Comparison of ENCODE assay signal across 8 cellular contexts in the genomic region with DNA sequence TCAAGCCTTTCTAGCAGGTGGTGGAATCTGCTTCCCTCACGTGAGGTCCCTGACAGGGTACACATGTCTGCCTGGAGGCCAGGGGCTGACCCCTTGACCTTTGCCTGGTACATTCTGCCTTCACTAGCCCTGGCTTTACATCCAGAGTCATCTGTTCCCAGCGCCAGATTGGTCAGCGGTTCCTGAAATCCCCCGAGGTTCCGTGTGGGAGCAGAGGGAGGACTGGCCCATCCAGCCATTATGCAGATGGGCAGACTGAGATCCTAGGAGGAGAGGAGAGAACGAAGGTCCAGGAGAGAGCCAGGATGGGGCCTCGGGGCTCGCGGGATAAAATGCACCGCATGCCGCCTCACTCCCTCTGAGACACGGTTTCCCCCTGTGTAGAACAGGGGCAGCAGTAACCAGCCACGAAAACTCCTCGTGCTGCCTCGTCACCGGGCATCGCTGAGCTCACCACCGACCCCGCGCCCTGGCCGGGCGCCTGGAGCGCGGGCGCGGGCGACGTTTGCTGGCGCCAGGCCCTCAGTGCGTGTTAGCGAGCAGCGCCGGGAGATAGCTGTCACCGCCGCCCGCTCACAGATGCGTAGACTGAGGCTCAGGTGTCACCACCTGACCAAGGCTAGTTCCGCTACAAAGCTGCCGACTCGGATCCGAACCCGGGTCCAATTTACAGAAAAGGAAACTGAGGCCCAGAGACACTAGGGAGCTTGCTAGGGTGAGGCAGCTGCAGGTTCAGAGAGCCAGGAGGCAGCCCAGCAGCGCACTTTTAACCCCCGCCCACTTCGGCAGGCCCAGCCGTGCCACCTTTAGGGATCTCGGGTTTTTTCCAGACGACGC.
DNase-seq lines count a peak whose midpoint lies in the region; ATAC-seq and TF ChIP-seq lines count a peak whose summit lies in the region.

No MANE protein-coding gene starts in this region.

- H3K9me3 ChIP-seq in adipocyte (ENCODE audit: control insufficient read depth, low read length): no peaks in the 10 kb centered on the region

- peaks cover 51% of the 10 kb centered on the region for H3K4me1 ChIP-seq in adipocyte (ENCODE audit: control insufficient read depth, insufficient read depth, low read length)

- TF ChIP-seq CTCF in AG09309 (IDR thresholded peaks at IDR 0.05; ENCODE audit: control insufficient read depth, insufficient read depth, low read depth, low read length, missing control alignments): no peak

- ATAC-seq in GM18873 (IDR thresholded peaks at IDR 0.05; ENCODE audit: low FRiP score, unreplicated experiment) (peak; percentile 6), HG03520 (IDR thresholded peaks at IDR 0.05; ENCODE audit: unreplicated experiment) (peak; percentile 10), GM19324 (IDR thresholded peaks at IDR 0.05; ENCODE audit: low FRiP score, unreplicated experiment) (no peak)
- no peak for ATAC-seq in stimulated activated naive CD8-positive, alpha-beta T cell treated with anti-CD3 and anti-CD28 coated beads, Interleukin-15, amount 100 ng/mL, for 72 hours

- H3K27me3 ChIP-seq in adipocyte (replicated peaks; ENCODE audit: control insufficient read depth, insufficient read depth, low read length): no peaks in the 10 kb centered on the region

- H3K9me3 Mint-ChIP-seq in stimulated activated naive CD8-positive, alpha-beta T cell treated with anti-CD3 and anti-CD28 coated beads, Interleukin-15, amount 100 ng/mL, for 72 hours: no peaks in the 10 kb centered on the region

- H3K9ac ChIP-seq in adipocyte (ENCODE audit: low read length): peak overlapping the region; percentile 77

- peak overlapping the region; percentile 29 to 77 for H3K27ac Mint-ChIP-seq in stimulated activated naive CD8-positive, alpha-beta T cell treated with anti-CD3 and anti-CD28 coated beads, Interleukin-15, amount 100 ng/mL, for 72 hours

- DNase-seq in AG09309 (ENCODE audit: low read depth): no peak
- DNase-seq in adipocyte (ENCODE audit: low read depth): no peak
- peak; percentile 76 for DNase-seq in islet precursor cell
- DNase-seq in stimulated activated naive CD8-positive, alpha-beta T cell treated with anti-CD3 and anti-CD28 coated beads, Interleukin-15, amount 100 ng/mL, for 72 hours: no peak
- DNase-seq in activated effector memory CD4-positive, alpha-beta T cell treated with Interleukin-2 at 50 U/mL for 16 hours: no peak

- H3K27me3 Mint-ChIP-seq in stimulated activated naive CD8-positive, alpha-beta T cell treated with anti-CD3 and anti-CD28 coated beads, Interleukin-15, amount 100 ng/mL, for 72 hours: no peaks in the 10 kb centered on the region

- peak overlapping the region; percentile 93 to 99 for H3K4me3 Mint-ChIP-seq in stimulated activated naive CD8-positive, alpha-beta T cell treated with anti-CD3 and anti-CD28 coated beads, Interleukin-15, amount 100 ng/mL, for 72 hours

- peaks cover 70% of the 10 kb centered on the region for H3K4me1 Mint-ChIP-seq in stimulated activated naive CD8-positive, alpha-beta T cell treated with anti-CD3 and anti-CD28 coated beads, Interleukin-15, amount 100 ng/mL, for 72 hours

- H3K4me3 ChIP-seq in AG09309 (ENCODE audit: control insufficient read depth, low read depth, low read length): peak overlapping the region; percentile 41
- H3K4me3 ChIP-seq in adipocyte (ENCODE audit: low read length): peak overlapping the region; percentile 78

- H3K36me3 ChIP-seq in adipocyte (ENCODE audit: control insufficient read depth, insufficient read depth, low read length, severe bottlenecking): no peaks in the 10 kb centered on the region

Comparison
In these comparisons a context has a peak if more than half of its experiments do, and no peak if none do; other contexts are left out.
1. ATAC-seq: peak in GM18873 (single experiment) and HG03520 (single experiment); none in stimulated activated naive CD8-positive, alpha-beta T cell treated with anti-CD3 and anti-CD28 coated beads, Interleukin-15, amount 100 ng/mL, for 72 hours (single experiment) and GM19324 (single experiment).